ENCODE assay signal across 10 cellular contexts in genomic region chr1:63746129-63746864, GRCh38. TPM values are rescaled to one million over a fixed set of nuclear protein-coding genes. Genes with fewer than 3 reads are reported as not detected.
DNase-seq lines count a peak whose midpoint lies in the region; ATAC-seq and TF ChIP-seq lines count a peak whose summit lies in the region.
"Had no signal": no experiment of that assay in that cellular context is flagged by ENCODE, and none has a peak within 500 bp of the region (broad histone marks: within the 10 kb centered on the region; RNA-seq: fewer than 3 reads in every experiment).

No MANE protein-coding gene starts in this region.

- in situ Hi-C loops in IMR-90 (cut with MboI; ENCODE audit: low sequenced_read_pairs): no loop called here
- in situ Hi-C loops in astrocyte of the spinal cord (cut with HindIII; ENCODE audit: low sequenced_read_pairs): no loop called here

- no peaks in the 10 kb centered on the region for H3K36me3 ChIP-seq in ACC112 (ENCODE audit: insufficient read depth, low read length)
- H3K36me3 ChIP-seq in IMR-90 (ENCODE audit: control insufficient read depth, insufficient read depth, low read length): no peaks in the 10 kb centered on the region
- H3K36me3 ChIP-seq in heart left ventricle: no peaks in the 10 kb centered on the region

- no peak for TF ChIP-seq POLR2A in IMR-90 (IDR thresholded peaks at IDR 0.05; ENCODE audit: low read depth, low read length)
- TF ChIP-seq POLR2A in heart left ventricle (IDR thresholded peaks at IDR 0.05): no peak

- H3K56ac ChIP-seq in IMR-90 (ENCODE audit: extremely low read depth, insufficient read depth, low read length): no peak overlapping the region

- H3K36me3 Mint-ChIP-seq in nephron (ENCODE audit: low read depth): no peaks in the 10 kb centered on the region
- H3K36me3 Mint-ChIP-seq in natural killer cell treated with Interleukin-12 subunit alpha and Interleukin-12 subunit beta and Interleukin-15 and Interleukin-18, amount 100 ng/mL, for 72 hours: no peaks in the 10 kb centered on the region

- peak overlapping the region; percentile 18; the same call in 1 of the 2 replicates for H4K91ac ChIP-seq in IMR-90 (ENCODE audit: insufficient read depth, low read depth, low read length)

- H3K9me3 ChIP-seq in IMR-90 (ENCODE audit: control insufficient read depth, insufficient read depth, low read length): 0 out of 2 replicates have a peak, but pooled peaks cover 2% of the 10 kb centered on the region
- no peaks in the 10 kb centered on the region for H3K9me3 ChIP-seq in heart left ventricle

- no peaks in the 10 kb centered on the region for H3K79me2 ChIP-seq in ACC112 (ENCODE audit: control insufficient read depth, insufficient read depth, low read length, unreplicated experiment)

- H3K27me3 Mint-ChIP-seq in nephron (ENCODE audit: low read depth): no peaks in the 10 kb centered on the region
- H3K27me3 Mint-ChIP-seq in natural killer cell treated with Interleukin-12 subunit alpha and Interleukin-12 subunit beta and Interleukin-15 and Interleukin-18, amount 100 ng/mL, for 72 hours: peaks cover 0 to 3% of the 10 kb centered on the region in 2 donors

- intact Hi-C loops in IMR-90 (cut with micrococcal nuclease): loop anchor here (1.0 kb wide), 1 partner anchor 15 kb away; no protein-coding TSS in a partner anchor
- intact Hi-C loops in heart left ventricle (cut with DNase I): no loop called here

- H3K4ac ChIP-seq in IMR-90 (ENCODE audit: low read depth, low read length): peak overlapping the region; percentile 63; the same call in 1 of the 2 replicates

- H3K4me1 ChIP-seq in ACC112 (ENCODE audit: control insufficient read depth, insufficient read depth, low read length, unreplicated experiment): peaks cover 21% of the 10 kb centered on the region
- peaks cover 6% of the 10 kb centered on the region; the same call in 1 of the 2 replicates for H3K4me1 ChIP-seq in IMR-90 (ENCODE audit: control insufficient read depth, insufficient read depth, low read length)
- H3K4me1 ChIP-seq in heart left ventricle: peaks cover 0 to 15% (median 4%) of the 10 kb centered on the region in 12 donors

- peak overlapping the region; percentile 50 for H3K4me2 ChIP-seq in IMR-90 (ENCODE audit: low read depth, low read length)

- H3K9ac ChIP-seq in IMR-90 (ENCODE audit: low read depth, low read length): 0 out of 2 replicates have a peak overlapping the region, but pooled peaks have one; percentile 16

- H3K27ac ChIP-seq in ACC112 (ENCODE audit: low read depth, low read length) (peak overlapping the region; percentile 94), IMR-90 (ENCODE audit: insufficient read depth, low read length) (peak overlapping the region; percentile 38), heart left ventricle (no peak overlapping the region)

- H4K5ac ChIP-seq in IMR-90 (ENCODE audit: low read depth, low read length): no peak overlapping the region

- H2AFZ ChIP-seq in ACC112 (ENCODE audit: low read length, unreplicated experiment): no peak overlapping the region
- peak overlapping the region; percentile 84 for H2AFZ ChIP-seq in IMR-90 (replicated peaks; ENCODE audit: low read length, poor library complexity)

- H3K79me1 ChIP-seq in IMR-90 (ENCODE audit: low read depth in 1 of 2, low read length in 2 of 2): no peaks in the 10 kb centered on the region

- peak overlapping the region; percentile 57; the same call in 1 of the 2 replicates for H3K23ac ChIP-seq in IMR-90 (ENCODE audit: low read depth, low read length)

- H3K9me1 ChIP-seq in IMR-90 (ENCODE audit: insufficient read depth, low read length): peaks cover 8% of the 10 kb centered on the region; the same call in 1 of the 2 replicates

- H3K4me3 Mint-ChIP-seq in nephron: peak overlapping the region; percentile 26 to 46 (median 26)
- H3K4me3 Mint-ChIP-seq in natural killer cell treated with Interleukin-12 subunit alpha and Interleukin-12 subunit beta and Interleukin-15 and Interleukin-18, amount 100 ng/mL, for 72 hours: no peak overlapping the region

- 0% methylated on average over 2 of the region's 12 CpGs; no CpG with 5 or more reads in 1 of the 2 experiments for WGBS in IMR-90 (ENCODE audit: extremely low coverage in 2 of 2, insufficient read length in 1 of 2), 2 experiments
- WGBS in heart left ventricle, 4 donors: 76 to 81% (median 76%) methylated on average over 12 of the region's 12 CpGs

- no peak overlapping the region for H2BK5ac ChIP-seq in IMR-90 (ENCODE audit: low read depth, low read length, poor library complexity, severe bottlenecking)

- dilution Hi-C loops in IMR-90 (cut with HindIII; ENCODE audit: low sequenced_read_pairs, unreplicated experiment): no loop called here

- no peak for TF ChIP-seq RAD21 in IMR-90 (IDR thresholded peaks at IDR 0.05; ENCODE audit: low read length)

- 0 out of 2 replicates have a peak overlapping the region, but pooled peaks have one; percentile 26 for H2AK5ac ChIP-seq in IMR-90 (ENCODE audit: low read depth, low read length)

- TF ChIP-seq CTCF in IMR-90 (conservative IDR thresholded peaks at IDR 0.05; ENCODE audit: low read depth, low read length): no peak
- no peak for TF ChIP-seq CTCF in astrocyte of the spinal cord (IDR thresholded peaks at IDR 0.05; ENCODE audit: low read depth, low read length)
- no peak for TF ChIP-seq CTCF in nephron (IDR thresholded peaks at IDR 0.05; ENCODE audit: unreplicated experiment in 3 of 3)
- no peak for TF ChIP-seq CTCF in heart left ventricle (IDR thresholded peaks at IDR 0.05)

- H2BK20ac ChIP-seq in IMR-90 (ENCODE audit: low read depth, low read length): peak overlapping the region; percentile 17; the same call in 1 of the 2 replicates

- H3K4me3 ChIP-seq in ACC112 (ENCODE audit: low read depth, low read length): peak overlapping the region; percentile 36; the same call in 1 of the 2 replicates
- H3K4me3 ChIP-seq in IMR-90 (ENCODE audit: insufficient read depth, low read depth, low read length): no peak overlapping the region
- H3K4me3 ChIP-seq in astrocyte of the spinal cord (ENCODE audit: low read depth, low read length): no peak overlapping the region
- H3K4me3 ChIP-seq in heart left ventricle: no peak overlapping the region

- peak overlapping the region; percentile 80 for H3K14ac ChIP-seq in IMR-90 (replicated peaks; ENCODE audit: low read depth, low read length)

- POLR2A ChIA-PET in IMR-90 (lab: Charles Lee; ENCODE audit: unreplicated experiment): interaction anchor here (0.5 kb wide), 1 partner anchor 23 kb away, joined by 5 read pairs; no protein-coding TSS in a partner anchor

- peak overlapping the region in 1 of 2 experiments; percentile 24; a peak in 2 of 4 replicates for H4K8ac ChIP-seq in IMR-90 (ENCODE audit: low read depth in 2 of 2, low read length in 2 of 2)

- no TSS peak for BruUV-seq in IMR-90 (replicated peaks; lab: Mats Ljungman, UMichigan)

- H3K27ac Mint-ChIP-seq in nephron: peak overlapping the region; percentile 83 to 90 (median 86)
- H3K27ac Mint-ChIP-seq in natural killer cell treated with Interleukin-12 subunit alpha and Interleukin-12 subunit beta and Interleukin-15 and Interleukin-18, amount 100 ng/mL, for 72 hours: no peak overlapping the region

- DNase-seq in IMR-90: peak; percentile 95
- peak; percentile 98 for DNase-seq in astrocyte of the spinal cord (ENCODE audit: low read depth, low spot score)
- DNase-seq in natural killer cell treated with Interleukin-12 subunit alpha and Interleukin-12 subunit beta and Interleukin-15 and Interleukin-18, amount 100 ng/mL, for 72 hours (ENCODE audit: low spot score): no peak
- no peak for DNase-seq in activated CD8-positive, alpha-beta memory T cell treated with anti-CD3 and anti-CD28 coated beads for 24 hours
- DNase-seq in NCI-H1092 (lab: John Stamatoyannopoulos, UW): no peak
- DNase-seq in heart left ventricle: no peak
- DNase-seq: DMS79, NCI-H1048 had no signal

- H2BK15ac ChIP-seq in IMR-90 (ENCODE audit: low read depth, low read length): peak overlapping the region; percentile 25; the same call in 1 of the 3 replicates

- H3K27me3 ChIP-seq in ACC112 (ENCODE audit: insufficient read depth, low read length) (no peaks in the 10 kb centered on the region), IMR-90 (ENCODE audit: control insufficient read depth, insufficient read depth, low read length) (peaks cover 14% of the 10 kb centered on the region), heart left ventricle (no peaks in the 10 kb centered on the region)

- ATAC-seq in IMR-90 (ENCODE audit: low read depth) (peak; percentile 93), heart left ventricle (no peak)
- no peak for ATAC-seq in natural killer cell treated with Interleukin-12 subunit alpha and Interleukin-12 subunit beta and Interleukin-15 and Interleukin-18, amount 100 ng/mL, for 72 hours

- H3K9me3 Mint-ChIP-seq in nephron: no peaks in the 10 kb centered on the region
- no peaks in the 10 kb centered on the region for H3K9me3 Mint-ChIP-seq in natural killer cell treated with Interleukin-12 subunit alpha and Interleukin-12 subunit beta and Interleukin-15 and Interleukin-18, amount 100 ng/mL, for 72 hours

- H2BK120ac ChIP-seq in IMR-90 (ENCODE audit: low read depth, low read length): peak overlapping the region; percentile 58; the same call in 1 of the 2 replicates

- peak overlapping the region; percentile 65 for H2AK9ac ChIP-seq in IMR-90 (replicated peaks; ENCODE audit: low read depth, low read length, poor library complexity)

- CTCF ChIA-PET in IMR-90 (lab: Yijun Ruan, JAX): interaction anchor here (0.9 kb wide), 1 partner anchor 12 kb away, joined by 3 read pairs; no protein-coding TSS in a partner anchor

- H3K18ac ChIP-seq in IMR-90 (ENCODE audit: low read depth, low read length): no peak overlapping the region

- no peaks in the 10 kb centered on the region for H4K20me1 ChIP-seq in IMR-90 (ENCODE audit: insufficient read depth, low read length)

- peaks cover 36% of the 10 kb centered on the region for H3K4me1 Mint-ChIP-seq in nephron
- peaks cover 16 to 34% of the 10 kb centered on the region in 2 donors for H3K4me1 Mint-ChIP-seq in natural killer cell treated with Interleukin-12 subunit alpha and Interleukin-12 subunit beta and Interleukin-15 and Interleukin-18, amount 100 ng/mL, for 72 hours (ENCODE audit: low read depth in 2 of 2)

TF ChIP-seq in IMR-90, 13 proteins besides CTCF, POLR2A, EP300 and RAD21 (continues in another document):
- TF ChIP-seq BHLHE40 (IDR thresholded peaks at IDR 0.05; ENCODE audit: low read depth, low read length): peak; percentile 54
- peak; percentile 91 for TF ChIP-seq CEBPB (IDR thresholded peaks at IDR 0.05; ENCODE audit: low read depth, low read length)
- no peak for TF ChIP-seq RFX5 (IDR thresholded peaks at IDR 0.05; ENCODE audit: low read depth, low read length)
- no peak for TF ChIP-seq CHD1 (IDR thresholded peaks at IDR 0.05; ENCODE audit: low read depth, low read length)
- peak; percentile 75 for TF ChIP-seq MXI1 (IDR thresholded peaks at IDR 0.05; ENCODE audit: borderline replicate concordance, low read depth, low read length)

RNA-seq across cellular contexts. Expression of gene ROR1, which starts 27.5 kb away (rescaled TPM):
- 8.1 and 10.0 TPM in 2 replicates for total RNA-seq in IMR-90 (2012; rRNA removed)
- polyA plus RNA-seq in IMR-90 (2012; rRNA removed): 4.4 and 4.5 TPM in 2 replicates
- 1.6 and 3.2 TPM in 2 replicates for polyA plus RNA-seq in IMR-90 (2012; cell fraction: cytosol; rRNA removed)
- polyA plus RNA-seq in IMR-90 (2012; cell fraction: nucleus; rRNA removed; ENCODE audit: low replicate concordance): 1.6 and 2.6 TPM in 2 replicates
- total RNA-seq in natural killer cell treated with Interleukin-12 subunit alpha and Interleukin-12 subunit beta and Interleukin-15 and Interleukin-18, amount 100 ng/mL, for 72 hours: under 1 TPM in 1 of 2 donors, not detected in 1; 0.38 TPM
- total RNA-seq in heart left ventricle: 10 to 100 TPM; 13.4 to 35.3 (median 19.6) TPM
- 1 to 10 TPM; 4.1 to 9.6 TPM for polyA plus RNA-seq in heart left ventricle

Comparison
In these comparisons a context has a peak if more than half of its experiments do, and no peak if none do; other contexts are left out.
1. H3K27ac ChIP-seq: peak in ACC112 (single experiment) and IMR-90 (single experiment); none in heart left ventricle (0 of 12).
2. DNase-seq: peak in IMR-90 (single experiment) and astrocyte of the spinal cord (single experiment); none in natural killer cell treated with Interleukin-12 subunit alpha and Interleukin-12 subunit beta and Interleukin-15 and Interleukin-18, amount 100 ng/mL, for 72 hours (single experiment), activated CD8-positive, alpha-beta memory T cell treated with anti-CD3 and anti-CD28 coated beads for 24 hours (single experiment), NCI-H1092 (single experiment) and heart left ventricle (0 of 5).
3. H3K27ac Mint-ChIP-seq: peak in nephron (3 of 3); none in natural killer cell treated with Interleukin-12 subunit alpha and Interleukin-12 subunit beta and Interleukin-15 and Interleukin-18, amount 100 ng/mL, for 72 hours (0 of 2).